ENCODE assay signal across 12 cellular contexts in genomic region chr13:45466359-45466758, GRCh38. TPM values are rescaled to one million over a fixed set of nuclear protein-coding genes. Genes with fewer than 3 reads are reported as not detected.
DNase-seq lines count a peak whose midpoint lies in the region; ATAC-seq and TF ChIP-seq lines count a peak whose summit lies in the region.
"Had no signal": no experiment of that assay in that cellular context is flagged by ENCODE, and none has a peak within 500 bp of the region (broad histone marks: within the 10 kb centered on the region; RNA-seq: fewer than 3 reads in every experiment).

No MANE protein-coding gene starts in this region.

- CTCF ChIA-PET in activated CD4-positive, alpha-beta T cell treated with anti-CD3 and anti-CD28 coated beads for 36 hours (lab: Charles Lee): interaction anchor here (1.4 kb wide), 1 partner anchor 44 kb away, joined by 3 read pairs; no protein-coding TSS in a partner anchor

- H3K27me3 ChIP-seq in skeletal muscle satellite cell (ENCODE audit: control insufficient read depth, insufficient read depth, low read length) (no peaks in the 10 kb centered on the region), upper lobe of left lung (no peaks in the 10 kb centered on the region), WERI-Rb-1 (ENCODE audit: insufficient read depth, low read depth, severe bottlenecking) (no peaks in the 10 kb centered on the region), adrenal gland (no peaks in the 10 kb centered on the region)

- TF ChIP-seq POLR2A in upper lobe of left lung (IDR thresholded peaks at IDR 0.05) (no peak), adrenal gland (IDR thresholded peaks at IDR 0.05) (no peak)

- H3K36me3 ChIP-seq in skeletal muscle satellite cell (ENCODE audit: insufficient read depth, low read length): peaks cover 5% of the 10 kb centered on the region
- H3K36me3 ChIP-seq in upper lobe of left lung: no peaks in the 10 kb centered on the region
- peaks cover 3% of the 10 kb centered on the region; the same call in 1 of the 2 replicates for H3K36me3 ChIP-seq in WERI-Rb-1
- H3K36me3 ChIP-seq in adrenal gland (replicated peaks in 1 of 2): no peaks in the 10 kb centered on the region

- no peak for DNase-seq in activated CD4-positive, alpha-beta T cell treated with anti-CD3 and anti-CD28 coated beads for 36 hours
- DNase-seq in activated CD4-positive, alpha-beta T cell treated with anti-CD3 and anti-CD28 coated beads, Interleukin-2, amount 50 U/mL, for 4 hours: no peak
- no peak for DNase-seq in T-helper 17 cell
- no peak for DNase-seq in fibroblast of pulmonary artery (ENCODE audit: low read depth)
- DNase-seq in upper lobe of left lung: no peak
- DNase-seq in WERI-Rb-1: no peak
- DNase-seq in adrenal gland: no peak
- DNase-seq: activated CD4-positive, alpha-beta T cell treated with anti-CD3 and anti-CD28 coated beads for 4 hours; NCI-H2171; stimulated activated naive CD4-positive, alpha-beta T cell had no signal

- H3K27ac ChIP-seq in upper lobe of left lung (no peak overlapping the region), WERI-Rb-1 (no peak overlapping the region), adrenal gland (peak overlapping the region in 2 of 5 donors; percentile 11 to 92)

- H3K9ac ChIP-seq in skeletal muscle satellite cell (ENCODE audit: low read depth, low read length): peak overlapping the region; percentile 96

- H3K4me3 Mint-ChIP-seq in activated CD4-positive, alpha-beta T cell treated with anti-CD3 and anti-CD28 coated beads for 36 hours: peak overlapping the region; percentile 93
- peak overlapping the region; percentile 93 for H3K4me3 Mint-ChIP-seq in T-helper 17 cell

- peaks cover 15% of the 10 kb centered on the region for H3K36me3 Mint-ChIP-seq in activated CD4-positive, alpha-beta T cell treated with anti-CD3 and anti-CD28 coated beads for 36 hours (ENCODE audit: low read depth)
- H3K36me3 Mint-ChIP-seq in T-helper 17 cell (ENCODE audit: low read depth): no peaks in the 10 kb centered on the region

- peak overlapping the region; percentile 93 for H3K27ac Mint-ChIP-seq in activated CD4-positive, alpha-beta T cell treated with anti-CD3 and anti-CD28 coated beads for 36 hours
- H3K27ac Mint-ChIP-seq in T-helper 17 cell: peak overlapping the region; percentile 93

- intact Hi-C loops in activated CD4-positive, alpha-beta T cell treated with anti-CD3 and anti-CD28 coated beads for 36 hours (cut with DNase I, micrococcal nuclease): loop anchor here in 1 of 2 experiments (10.0 kb wide), 1 partner anchor 342 kb away; the partner anchor contains the start of gene GTF2F2
- intact Hi-C loops in adrenal gland (cut with DNase I): loop anchor here in 1 of 2 donors (10.0 kb wide), 1 partner anchor 52 kb away; the partner anchor contains the start of gene SLC25A30

- H3K9me3 ChIP-seq in T-helper 17 cell (ENCODE audit: control insufficient read depth, low read length, poor library complexity, severe bottlenecking) (no peaks in the 10 kb centered on the region), skeletal muscle satellite cell (replicated peaks; ENCODE audit: low read length) (no peaks in the 10 kb centered on the region), upper lobe of left lung (no peaks in the 10 kb centered on the region), WERI-Rb-1 (ENCODE audit: severe bottlenecking) (no peaks in the 10 kb centered on the region), adrenal gland (replicated peaks in 1 of 3) (no peaks in the 10 kb centered on the region)

- no peak for ATAC-seq in activated CD4-positive, alpha-beta T cell treated with anti-CD3 and anti-CD28 coated beads for 36 hours
- ATAC-seq in T-helper 17 cell (no peak), upper lobe of left lung (ENCODE audit: low FRiP score in 2 of 2) (no peak)
- ATAC-seq: esophagus mucosa had no signal

- TF ChIP-seq CTCF in fibroblast of pulmonary artery (IDR thresholded peaks at IDR 0.05; ENCODE audit: low read length, missing control alignments): no peak
- TF ChIP-seq CTCF in upper lobe of left lung (IDR thresholded peaks at IDR 0.05): no peak
- no peak for TF ChIP-seq CTCF in WERI-Rb-1 (IDR thresholded peaks at IDR 0.05; ENCODE audit: low read depth, low read length)
- TF ChIP-seq CTCF in adrenal gland (IDR thresholded peaks at IDR 0.05): no peak

- H3K4me3 ChIP-seq in fibroblast of pulmonary artery (replicated peaks; ENCODE audit: low read depth, low read length) (peak overlapping the region; percentile 70), skeletal muscle satellite cell (ENCODE audit: low read length) (peak overlapping the region; percentile 97), upper lobe of left lung (peak overlapping the region in 1 of 4 donors; percentile 86), WERI-Rb-1 (ENCODE audit: low read depth, low read length) (no peak overlapping the region), adrenal gland (peak overlapping the region in 1 of 4 donors; percentile 66)

- POLR2A ChIA-PET in activated CD4-positive, alpha-beta T cell treated with anti-CD3 and anti-CD28 coated beads for 36 hours (lab: Charles Lee): no interaction called here

- no peak for TF ChIP-seq EP300 in upper lobe of left lung (IDR thresholded peaks at IDR 0.05)

- peak overlapping the region; percentile 82 for H3K4me2 ChIP-seq in skeletal muscle satellite cell (ENCODE audit: low read length)

- WGBS in upper lobe of left lung, 2 donors: 79 to 81% methylated on average over 4 of the region's 4 CpGs
- WGBS in adrenal gland, 4 donors: 72 to 83% (median 78%) methylated on average over 4 of the region's 4 CpGs

- peaks cover 58% of the 10 kb centered on the region for H3K4me1 Mint-ChIP-seq in activated CD4-positive, alpha-beta T cell treated with anti-CD3 and anti-CD28 coated beads for 36 hours
- H3K4me1 Mint-ChIP-seq in T-helper 17 cell: peaks cover 44% of the 10 kb centered on the region

- no peaks in the 10 kb centered on the region for H3K27me3 Mint-ChIP-seq in activated CD4-positive, alpha-beta T cell treated with anti-CD3 and anti-CD28 coated beads for 36 hours
- H3K27me3 Mint-ChIP-seq in T-helper 17 cell: no peaks in the 10 kb centered on the region

- peaks cover 1% of the 10 kb centered on the region for H3K9me3 Mint-ChIP-seq in activated CD4-positive, alpha-beta T cell treated with anti-CD3 and anti-CD28 coated beads for 36 hours (ENCODE audit: low read depth)

- H3K4me1 ChIP-seq in skeletal muscle satellite cell (ENCODE audit: control insufficient read depth, insufficient read depth, low read length): peaks cover 16% of the 10 kb centered on the region
- H3K4me1 ChIP-seq in upper lobe of left lung: peaks cover 35 to 48% (median 39%) of the 10 kb centered on the region in 4 donors
- H3K4me1 ChIP-seq in adrenal gland (replicated peaks in 1 of 2): peaks cover 37 to 58% of the 10 kb centered on the region in 2 donors

RNA-seq across cellular contexts. Expression of gene COG3, which starts 1.6 kb away (rescaled TPM):
- 10 to 100 TPM; 18.0 to 19.6 TPM for total RNA-seq in activated CD4-positive, alpha-beta T cell treated with anti-CD3 and anti-CD28 coated beads for 36 hours
- total RNA-seq in T-helper 17 cell (10 to 100 TPM; 42.5 to 50.8 TPM), upper lobe of left lung (10 to 100 TPM; 20.5 to 48.2 (median 38.8) TPM), adrenal gland (10 to 100 TPM; 22.3 to 56.7 (median 34.0) TPM)
- 20.8 and 28.2 TPM in 2 replicates for total RNA-seq in skeletal muscle satellite cell (2012; rRNA removed)
- polyA plus RNA-seq in adrenal gland: 10 to 100 TPM; 21.9 to 70.1 (median 32.7) TPM

RNA-seq across cellular contexts. Expression of gene SLC25A30, which starts 48.2 kb away (rescaled TPM):
- total RNA-seq in activated CD4-positive, alpha-beta T cell treated with anti-CD3 and anti-CD28 coated beads for 36 hours: 10 to 100 TPM; 17.7 to 18.4 TPM
- total RNA-seq in T-helper 17 cell (10 to 100 TPM; 15.2 to 22.3 TPM), upper lobe of left lung (10 to 100 TPM in 4 of 6 donors, 1 to 10 TPM in 2; 3.8 to 25.1 (median 16.8) TPM), adrenal gland (10 to 100 TPM; 16.6 to 45.6 (median 19.0) TPM)
- total RNA-seq in skeletal muscle satellite cell (2012; rRNA removed): 8.7 and 9.6 TPM in 2 replicates
- polyA plus RNA-seq in adrenal gland: 10 to 100 TPM in 1 of 3 donors, 1 to 10 TPM in 2; 3.4 to 34.7 (median 7.2) TPM
